In genomic region chr7:1043552-1044188, GRCh38 we compare ENCODE assay signal across 8 cellular contexts. TPM values are rescaled to one million over a fixed set of nuclear protein-coding genes. Genes with fewer than 3 reads are reported as not detected.
DNase-seq lines count a peak whose midpoint lies in the region; ATAC-seq and TF ChIP-seq lines count a peak whose summit lies in the region.

No MANE protein-coding gene starts in this region.

- H3K9me3 Mint-ChIP-seq in T-cell (no peaks in the 10 kb centered on the region), progenitor cell of endocrine pancreas (ENCODE audit: low read depth) (no peaks in the 10 kb centered on the region)

- H3K27ac Mint-ChIP-seq in T-cell (peak overlapping the region; percentile 84 to 85), progenitor cell of endocrine pancreas (peak overlapping the region; percentile 96)

- H3K27me3 Mint-ChIP-seq in T-cell, result peaks cover 4 to 26% of the 10 kb centered on the region in 2 donors
- peaks cover 4% of the 10 kb centered on the region for H3K27me3 Mint-ChIP-seq in progenitor cell of endocrine pancreas

- DNase-seq in ELR (ENCODE audit: low read depth) (peak; percentile 15), T-cell (no peak), fibroblast of the aortic adventitia (ENCODE audit: low read depth) (no peak), progenitor cell of endocrine pancreas (ENCODE audit: low spot score, unreplicated experiment) (no peak), T-helper 9 cell (no peak), NCI-H187 treated with DMSO at 0.1 percent for 48 hours (lab: John Stamatoyannopoulos, UW) (no peak)
- no peak for DNase-seq in activated CD4-positive, CD25-positive, alpha-beta regulatory T cell (lab: John Stamatoyannopoulos, UW)

- peak in 1 of 4 experiments; percentile 5 for ATAC-seq in T-cell (replicated peaks in 1 of 4)
- ATAC-seq in GM21619 (IDR thresholded peaks at IDR 0.05; ENCODE audit: unreplicated experiment), result no peak

- H3K4me3 ChIP-seq in fibroblast of the aortic adventitia (ENCODE audit: low read depth, low read length), result peak overlapping the region; percentile 57

- H3K36me3 Mint-ChIP-seq in T-cell (no peaks in the 10 kb centered on the region), progenitor cell of endocrine pancreas (ENCODE audit: insufficient read depth) (no peaks in the 10 kb centered on the region)

- CTCF ChIA-PET in T-cell (lab: Charles Lee), result interaction anchor here in 1 of 2 donors (0.7 to 1.5 kb wide), 2 partner anchors 21 to 50 kb away, joined by 3 to 8 read pairs; no protein-coding TSS in a partner anchor

- H3K4me3 Mint-ChIP-seq in T-cell (peak overlapping the region; percentile 78 to 80 (median 79)), progenitor cell of endocrine pancreas (ENCODE audit: low read depth) (peak overlapping the region; percentile 64)

- POLR2A ChIA-PET in T-cell (lab: Charles Lee), result interaction anchor here in 1 of 2 donors (0.5 kb wide), 1 partner anchor 307 kb away, joined by 3 read pairs; no protein-coding TSS in a partner anchor

- no peak for TF ChIP-seq CTCF in fibroblast of the aortic adventitia (IDR thresholded peaks at IDR 0.05; ENCODE audit: insufficient read depth, low read length)
- TF ChIP-seq CTCF in progenitor cell of endocrine pancreas (IDR thresholded peaks at IDR 0.05; ENCODE audit: unreplicated experiment), result no peak

- peaks cover 58 to 69% (median 68%) of the 10 kb centered on the region in 3 donors for H3K4me1 Mint-ChIP-seq in T-cell
- H3K4me1 Mint-ChIP-seq in progenitor cell of endocrine pancreas (ENCODE audit: low read depth), result peaks cover 48% of the 10 kb centered on the region

RNA-seq across cellular contexts. Expression of gene GPR146, which starts 0.7 kb away (rescaled TPM):
- total RNA-seq in T-cell (10 to 100 TPM; 11.9 to 14.7 (median 13.0) TPM), fibroblast of the aortic adventitia (ENCODE audit: low replicate concordance) (1.2 and 1.6 TPM in 2 replicates), progenitor cell of endocrine pancreas (1.6 and 1.9 TPM in 2 replicates)

RNA-seq across cellular contexts. Expression of gene GPER1, which starts 44.2 kb away (rescaled TPM):
- total RNA-seq in T-cell (under 1 TPM in 3 of 5 donors, not detected in 2; 0.23 to 0.41 (median 0.26) TPM), fibroblast of the aortic adventitia (ENCODE audit: low replicate concordance) (2.9 and 6.4 TPM in 2 replicates), progenitor cell of endocrine pancreas (0.50 and 0.64 TPM in 2 replicates)
